8 cellular contexts compared by ENCODE assay signal in the genomic region with DNA sequence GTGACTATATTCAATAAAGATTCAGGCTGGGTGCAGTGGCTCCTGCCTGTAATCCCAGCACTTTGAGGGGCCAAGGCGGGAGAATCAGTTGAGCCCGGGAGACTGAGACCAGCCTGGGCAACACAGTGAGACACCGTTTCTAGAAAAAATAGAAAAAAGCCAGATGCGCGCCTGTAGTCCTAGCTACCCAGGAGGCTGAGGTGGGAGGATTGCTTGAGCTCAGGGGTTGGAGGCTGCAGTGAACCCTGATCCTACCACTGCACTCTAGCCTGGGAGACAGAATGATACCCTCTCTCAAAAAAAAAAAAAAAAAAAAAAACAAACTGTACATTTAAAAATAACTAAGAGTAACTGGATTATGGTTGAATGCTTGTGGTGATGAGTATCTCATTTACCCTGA. TPM values are rescaled to one million over a fixed set of nuclear protein-coding genes. Genes with fewer than 3 reads are reported as not detected.
DNase-seq lines count a peak whose midpoint lies in the region; ATAC-seq and TF ChIP-seq lines count a peak whose summit lies in the region.

No MANE protein-coding gene starts in this region.

- H3K4me1 ChIP-seq in SK-N-SH (ENCODE audit: control insufficient read depth in 1 of 2, insufficient read depth in 2 of 2, low read depth in 1 of 2, low read length in 1 of 2) (peaks cover 7% of the 10 kb centered on the region in 2 experiments; a peak in 3 of 4 replicates), right cardiac atrium (ENCODE audit: control insufficient read depth, insufficient read depth, low read length) (peaks cover 2% of the 10 kb centered on the region), spleen (peaks cover 0 to 40% (median 20%) of the 10 kb centered on the region in 6 donors)

- no peaks in the 10 kb centered on the region for H4K20me1 ChIP-seq in SK-N-SH (ENCODE audit: insufficient read depth)

- H3K36me3 ChIP-seq in SK-N-SH (replicated peaks in 1 of 2; ENCODE audit: control insufficient read depth in 1 of 2, insufficient read depth in 2 of 2, low read length in 1 of 2), result peaks cover 2% of the 10 kb centered on the region in 2 experiments
- H3K36me3 ChIP-seq in spleen, result no peaks in the 10 kb centered on the region

- 90% methylated on average over 5 of the region's 5 CpGs for WGBS in SK-N-SH (ENCODE audit: low lambda C conversion rate)
- WGBS in right cardiac atrium, result 85% methylated on average over 5 of the region's 5 CpGs
- 84 to 97% (median 93%) methylated on average over 5 of the region's 5 CpGs for whole genome bisulfite sequencing in spleen, 5 donors

- H3K4me3 ChIP-seq in SK-N-SH (ENCODE audit: low read depth in 2 of 2, low read length in 1 of 2) (peak overlapping the region; percentile 77 to 96), right cardiac atrium (ENCODE audit: low read length) (peak overlapping the region; percentile 98), spleen (peak overlapping the region in 5 of 8 donors; percentile 69 to 95 (median 92))

- H2AFZ ChIP-seq in SK-N-SH (ENCODE audit: low read depth), result peak overlapping the region; percentile 94

- H3K9me3 ChIP-seq in SK-N-SH (no peaks in the 10 kb centered on the region), right cardiac atrium (ENCODE audit: control insufficient read depth, low read length) (no peaks in the 10 kb centered on the region), spleen (no peaks in the 10 kb centered on the region)

- TF ChIP-seq CTCF in SK-N-SH (IDR thresholded peaks at IDR 0.05), result no peak
- no peak for TF ChIP-seq CTCF in VCaP (conservative IDR thresholded peaks at IDR 0.05)
- no peak for TF ChIP-seq CTCF in spleen (IDR thresholded peaks at IDR 0.05 in 8 of 11, conservative IDR thresholded peaks at IDR 0.05 in 3 of 11)

- peaks cover 59% of the 10 kb centered on the region for H3K79me2 ChIP-seq in SK-N-SH (ENCODE audit: insufficient read depth)

- H3K9me2 ChIP-seq in SK-N-SH, result no peaks in the 10 kb centered on the region

- peak overlapping the region; percentile 67 to 95 for H3K27ac ChIP-seq in SK-N-SH (ENCODE audit: low read depth in 2 of 2, low read length in 1 of 2)
- H3K27ac ChIP-seq in VCaP, result peak overlapping the region; percentile 85
- no peak overlapping the region for H3K27ac ChIP-seq in right cardiac atrium (ENCODE audit: low read length)
- peak overlapping the region in 5 of 8 donors; percentile 67 to 85 (median 82) for H3K27ac ChIP-seq in spleen

- POLR2A ChIA-PET in SK-N-SH (lab: Yijun Ruan, JAX), result no interaction called here

- TF ChIP-seq RAD21 in SK-N-SH (IDR thresholded peaks at IDR 0.05; ENCODE audit: low read length), result no peak

- DNase-seq in SK-N-SH, result no peak
- DNase-seq in right cardiac atrium, result no peak
- no peak for DNase-seq in spleen
- no peak for DNase-seq in OCI-M1 (lab: John Stamatoyannopoulos, UW)
- no peak for DNase-seq in anterior cingulate cortex (lab: John Stamatoyannopoulos, UW)
- DNase-seq in stimulated activated CD4-positive, alpha-beta T cell treated with anti-CD3 and anti-CD28 coated beads, Interleukin-2, amount 100 ng/mL, for 48 hours, result no peak

- peak overlapping the region; percentile 81 for H3K4me2 ChIP-seq in SK-N-SH

- no peaks in the 10 kb centered on the region for H3K27me3 ChIP-seq in SK-N-SH (ENCODE audit: insufficient read depth)
- H3K27me3 ChIP-seq in right cardiac atrium (ENCODE audit: control insufficient read depth, insufficient read depth), result no peaks in the 10 kb centered on the region
- no peaks in the 10 kb centered on the region for H3K27me3 ChIP-seq in spleen (replicated peaks in 1 of 7)

- ATAC-seq in SK-N-SH treated with all-trans-retinoic acid at 6 μM for 48 hours (no peak), right cardiac atrium (no peak)

- TF ChIP-seq POLR2A in spleen (IDR thresholded peaks at IDR 0.05), result no peak

- no peak for TF ChIP-seq EP300 in SK-N-SH (IDR thresholded peaks at IDR 0.05; ENCODE audit: borderline replicate concordance in 1 of 2, low read depth in 1 of 2, low read length in 1 of 2)

- peaks cover 22% of the 10 kb centered on the region for H3F3A ChIP-seq in SK-N-SH (replicated peaks; ENCODE audit: insufficient read depth)

- CTCF ChIA-PET in SK-N-SH (lab: Yijun Ruan, JAX), result interaction anchor here (4.2 to 4.6 kb wide), 2 partner anchors 10 to 163 kb away, joined by 14 to 43 read pairs; no protein-coding TSS in a partner anchor

- H3K9ac ChIP-seq in SK-N-SH, result peak overlapping the region; percentile 75

- intact Hi-C loops in right cardiac atrium (cut with DNase I) (loop anchor here (5.0 to 10.0 kb wide), 3 partner anchors 94 to 316 kb away; a partner anchor contains a TSS), spleen (cut with DNase I; ENCODE audit: low total_unique reads) (no loop called here)

TF ChIP-seq in SK-N-SH, 30 proteins besides CTCF, POLR2A, EP300 and RAD21 (continues in another document):
- TF ChIP-seq RCOR1 (IDR thresholded peaks at IDR 0.05; ENCODE audit: low read length) (no peak), EZH2phosphoT487 (IDR thresholded peaks at IDR 0.05; ENCODE audit: borderline replicate concordance, low read depth) (no peak), MXI1 (IDR thresholded peaks at IDR 0.05; ENCODE audit: low read depth, low read length) (no peak), ELF1 (IDR thresholded peaks at IDR 0.05) (no peak), NFIC (IDR thresholded peaks at IDR 0.05; ENCODE audit: borderline replicate concordance) (no peak), MEF2A (IDR thresholded peaks at IDR 0.05; ENCODE audit: borderline replicate concordance, low read depth) (no peak), TEAD4 (IDR thresholded peaks at IDR 0.05; ENCODE audit: borderline replicate concordance, insufficient read depth) (no peak), JUND (IDR thresholded peaks at IDR 0.05) (no peak), YY1 (IDR thresholded peaks at IDR 0.05; ENCODE audit: low read depth) (no peak)
- TF ChIP-seq, protein P1, sequence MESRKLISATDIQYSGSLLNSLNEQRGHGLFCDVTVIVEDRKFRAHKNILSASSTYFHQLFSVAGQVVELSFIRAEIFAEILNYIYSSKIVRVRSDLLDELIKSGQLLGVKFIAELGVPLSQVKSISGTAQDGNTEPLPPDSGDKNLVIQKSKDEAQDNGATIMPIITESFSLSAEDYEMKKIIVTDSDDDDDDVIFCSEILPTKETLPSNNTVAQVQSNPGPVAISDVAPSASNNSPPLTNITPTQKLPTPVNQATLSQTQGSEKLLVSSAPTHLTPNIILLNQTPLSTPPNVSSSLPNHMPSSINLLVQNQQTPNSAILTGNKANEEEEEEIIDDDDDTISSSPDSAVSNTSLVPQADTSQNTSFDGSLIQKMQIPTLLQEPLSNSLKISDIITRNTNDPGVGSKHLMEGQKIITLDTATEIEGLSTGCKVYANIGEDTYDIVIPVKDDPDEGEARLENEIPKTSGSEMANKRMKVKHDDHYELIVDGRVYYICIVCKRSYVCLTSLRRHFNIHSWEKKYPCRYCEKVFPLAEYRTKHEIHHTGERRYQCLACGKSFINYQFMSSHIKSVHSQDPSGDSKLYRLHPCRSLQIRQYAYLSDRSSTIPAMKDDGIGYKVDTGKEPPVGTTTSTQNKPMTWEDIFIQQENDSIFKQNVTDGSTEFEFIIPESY (IDR thresholded peaks at IDR 0.05; ENCODE audit: borderline replicate concordance, low read depth), result no peak

TF ChIP-seq in SK-N-SH treated with all-trans-retinoic acid at 6 μM for 48 hours, 23 proteins besides CTCF, POLR2A, EP300 and RAD21:
- TF ChIP-seq, protein P2, sequence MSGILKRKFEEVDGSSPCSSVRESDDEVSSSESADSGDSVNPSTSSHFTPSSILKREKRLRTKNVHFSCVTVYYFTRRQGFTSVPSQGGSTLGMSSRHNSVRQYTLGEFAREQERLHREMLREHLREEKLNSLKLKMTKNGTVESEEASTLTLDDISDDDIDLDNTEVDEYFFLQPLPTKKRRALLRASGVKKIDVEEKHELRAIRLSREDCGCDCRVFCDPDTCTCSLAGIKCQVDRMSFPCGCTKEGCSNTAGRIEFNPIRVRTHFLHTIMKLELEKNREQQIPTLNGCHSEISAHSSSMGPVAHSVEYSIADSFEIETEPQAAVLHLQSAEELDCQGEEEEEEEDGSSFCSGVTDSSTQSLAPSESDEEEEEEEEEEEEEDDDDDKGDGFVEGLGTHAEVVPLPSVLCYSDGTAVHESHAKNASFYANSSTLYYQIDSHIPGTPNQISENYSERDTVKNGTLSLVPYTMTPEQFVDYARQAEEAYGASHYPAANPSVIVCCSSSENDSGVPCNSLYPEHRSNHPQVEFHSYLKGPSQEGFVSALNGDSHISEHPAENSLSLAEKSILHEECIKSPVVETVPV (CRISPR knock-in tag; IDR thresholded peaks at IDR 0.05), result no peak

RNA-seq across cellular contexts. Expression of a gene that starts 1.1 kb away (rescaled TPM):
- polyA plus RNA-seq in SK-N-SH (2012; rRNA removed) (10.1 and 10.5 TPM in 2 replicates), right cardiac atrium (18.0 TPM), spleen (10 to 100 TPM in 2 of 3 donors, 1 to 10 TPM in 1; 5.5 to 12.5 (median 10.1) TPM)
- 9.1 and 9.6 TPM in 2 replicates for polyA plus RNA-seq in SK-N-SH (2012; cell fraction: cytosol; rRNA removed)
- 10.1 and 10.4 TPM in 2 replicates for polyA plus RNA-seq in SK-N-SH (2012; cell fraction: nucleus; rRNA removed)
- total RNA-seq in right cardiac atrium (10 to 100 TPM in 3 of 4 donors, 1 to 10 TPM in 1; 8.0 to 12.7 (median 11.2) TPM), spleen (1 to 10 TPM; 1.4 to 9.1 (median 4.7) TPM)
